25 cellular contexts compared by ENCODE assay signal in the genomic region with DNA sequence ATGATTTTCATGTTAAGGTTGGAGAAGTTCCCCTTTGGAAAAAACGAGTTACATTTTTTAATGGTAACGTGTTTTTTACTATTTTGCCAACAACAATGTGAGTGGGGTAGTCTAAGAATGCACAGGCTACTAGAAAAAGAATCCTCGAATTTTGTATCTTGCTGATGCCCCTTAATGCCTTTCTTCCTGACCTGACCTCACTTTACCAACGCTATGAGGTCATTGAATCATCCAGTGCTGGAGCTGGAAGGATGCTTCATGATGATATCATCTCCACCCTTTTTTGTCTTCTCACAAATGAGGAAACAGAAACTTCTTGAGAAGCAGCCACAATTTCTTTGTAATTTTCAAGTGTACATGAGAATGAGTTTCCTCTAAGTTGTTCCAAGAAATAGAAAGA. TPM values are rescaled to one million over a fixed set of nuclear protein-coding genes. Genes with fewer than 3 reads are reported as not detected.
DNase-seq lines count a peak whose midpoint lies in the region; ATAC-seq, FAIRE-seq and TF ChIP-seq lines count a peak whose summit lies in the region.
"Had no signal": no experiment of that assay in that cellular context is flagged by ENCODE, and none has a peak within 500 bp of the region (broad histone marks: within the 10 kb centered on the region; RNA-seq: fewer than 3 reads in every experiment).

No MANE protein-coding gene starts in this region.

- FAIRE-seq in astrocyte (lab: Jason Lieb, UNC): no peak
- FAIRE-seq: A204.1, GM12891 had no signal

- peak; percentile 56 for DNase-seq in activated CD4-positive, alpha-beta T cell treated with anti-CD3 and anti-CD28 coated beads, Interleukin-2, amount 10 ng/mL, durations not matched to agents 24 days and 14 days
- DNase-seq in activated CD4-positive, alpha-beta T cell treated with anti-CD3 and anti-CD28 coated beads, Interleukin-2, amount 50 U/mL, for 4 hours: no peak
- DNase-seq in LHCN-M2 (ENCODE audit: low read depth): peak; percentile 32
- DNase-seq in astrocyte (ENCODE audit: low read depth): peak; percentile 49
- no peak for DNase-seq in stimulated activated naive B cell treated with anti-CD40 and anti-IgM and Interleukin-4, amounts not matched to agents 10 μg/mL and 1 μg/mL and 100 μg/mL, for 72 hours
- DNase-seq in SW 1271 (lab: John Stamatoyannopoulos, UW): no peak
- DNase-seq: activated CD4-positive, alpha-beta T cell treated with anti-CD3 and anti-CD28 coated beads for 48 hours; activated CD8-positive, alpha-beta memory T cell treated with anti-CD3 and anti-CD28 coated beads, Interleukin-2, amount 10 ng/mL, durations not matched to agents 7 days and 5 days; activated naive CD8-positive, alpha-beta T cell treated with anti-CD3 and anti-CD28 coated beads for 36 hours; body of pancreas; cerebellar nuclear complex; COR-L47; DMS79 treated with DMSO at 0.1 percent for 48 hours; MM.1S; naive B cell; NCI-H1694; NCI-H2171; NCI-H524 treated with DMSO at 0.1 percent for 48 hours; substantia nigra had no signal

- H3K9me3 Mint-ChIP-seq in activated CD4-positive, alpha-beta T cell treated with anti-CD3 and anti-CD28 coated beads, Interleukin-2, amount 10 ng/mL, durations not matched to agents 24 days and 14 days: peaks cover 22% of the 10 kb centered on the region
- H3K9me3 Mint-ChIP-seq in astrocyte (ENCODE audit: unreplicated experiment): peaks cover 6% of the 10 kb centered on the region
- no peaks in the 10 kb centered on the region for H3K9me3 Mint-ChIP-seq in stimulated activated naive B cell treated with anti-CD40 and anti-IgM and Interleukin-4, amounts not matched to agents 10 μg/mL and 1 μg/mL and 100 μg/mL, for 72 hours
- H3K9me3 Mint-ChIP-seq: activated naive CD8-positive, alpha-beta T cell treated with anti-CD3 and anti-CD28 coated beads for 36 hours; activated T-helper 2 cell treated with anti-CD3 and anti-CD28 coated beads, Interferon-gamma antibody, Interleukin-2, Interleukin-4, amounts not matched to agents 10 μg/mL and 5 μg/mL and 100 μg/mL, durations not matched to agents 14 hours and 24 hours and 36 hours had no signal

- no peaks in the 10 kb centered on the region for H3K27me3 ChIP-seq in astrocyte (ENCODE audit: insufficient read depth, low read length)
- H3K27me3 ChIP-seq: body of pancreas had no signal

- H4K20me1 ChIP-seq in astrocyte (ENCODE audit: insufficient read depth, low read length): no peaks in the 10 kb centered on the region

- H3K4me2 ChIP-seq in astrocyte (ENCODE audit: low read length): no peak overlapping the region

- H3K79me2 ChIP-seq in astrocyte (ENCODE audit: insufficient read depth, low read length): no peaks in the 10 kb centered on the region

- no peak overlapping the region for H3K4me3 ChIP-seq in astrocyte (ENCODE audit: insufficient read depth, low read depth, low read length)
- H3K4me3 ChIP-seq: body of pancreas, SK-N-MC had no signal

- intact Hi-C loops in activated CD4-positive, alpha-beta T cell treated with anti-CD3 and anti-CD28 coated beads, Interleukin-2, amount 10 ng/mL, durations not matched to agents 24 days and 14 days (cut with micrococcal nuclease): no loop called here

- H3K4me1 ChIP-seq in astrocyte (ENCODE audit: insufficient read depth, low read length): peaks cover 14% of the 10 kb centered on the region

- no peak for TF ChIP-seq CTCF in astrocyte (IDR thresholded peaks at IDR 0.05; ENCODE audit: insufficient read depth, low read depth, low read length)

- no peaks in the 10 kb centered on the region for H3K9me3 ChIP-seq in astrocyte (ENCODE audit: insufficient read depth, low read depth, low read length)
- H3K9me3 ChIP-seq: body of pancreas had no signal

- peaks cover 2% of the 10 kb centered on the region for H3K27me3 Mint-ChIP-seq in activated CD4-positive, alpha-beta T cell treated with anti-CD3 and anti-CD28 coated beads, Interleukin-2, amount 10 ng/mL, durations not matched to agents 24 days and 14 days
- no peaks in the 10 kb centered on the region for H3K27me3 Mint-ChIP-seq in astrocyte (ENCODE audit: low read depth, unreplicated experiment)
- peaks cover 7 to 16% of the 10 kb centered on the region in 2 donors for H3K27me3 Mint-ChIP-seq in stimulated activated naive B cell treated with anti-CD40 and anti-IgM and Interleukin-4, amounts not matched to agents 10 μg/mL and 1 μg/mL and 100 μg/mL, for 72 hours
- H3K27me3 Mint-ChIP-seq: activated CD8-positive, alpha-beta memory T cell treated with anti-CD3 and anti-CD28 coated beads, Interleukin-2, amount 10 ng/mL, durations not matched to agents 7 days and 5 days had no signal

- ATAC-seq in stimulated activated naive B cell treated with anti-CD40 and anti-IgM and Interleukin-4, amounts not matched to agents 10 μg/mL and 1 μg/mL and 100 μg/mL, for 72 hours (replicated peaks): peak; percentile 25 to 64
- ATAC-seq in GM21526 (IDR thresholded peaks at IDR 0.05; ENCODE audit: low FRiP score, unreplicated experiment) (no peak), GM18517 (IDR thresholded peaks at IDR 0.05; ENCODE audit: unreplicated experiment) (no peak)
- ATAC-seq: activated CD8-positive, alpha-beta memory T cell treated with anti-CD3 and anti-CD28 coated beads, Interleukin-2, amount 10 ng/mL, durations not matched to agents 7 days and 5 days; body of pancreas had no signal

- H3K36me3 ChIP-seq in astrocyte (ENCODE audit: insufficient read depth, low read length): no peaks in the 10 kb centered on the region

- H3K9ac ChIP-seq in astrocyte (ENCODE audit: low read length): no peak overlapping the region

- no peak overlapping the region for H3K27ac Mint-ChIP-seq in activated CD4-positive, alpha-beta T cell treated with anti-CD3 and anti-CD28 coated beads, Interleukin-2, amount 10 ng/mL, durations not matched to agents 24 days and 14 days
- H3K27ac Mint-ChIP-seq in astrocyte (ENCODE audit: unreplicated experiment): no peak overlapping the region
- H3K27ac Mint-ChIP-seq in stimulated activated naive B cell treated with anti-CD40 and anti-IgM and Interleukin-4, amounts not matched to agents 10 μg/mL and 1 μg/mL and 100 μg/mL, for 72 hours: no peak overlapping the region
- H3K27ac Mint-ChIP-seq: activated CD8-positive, alpha-beta memory T cell treated with anti-CD3 and anti-CD28 coated beads, Interleukin-2, amount 10 ng/mL, durations not matched to agents 7 days and 5 days; activated naive CD8-positive, alpha-beta T cell treated with anti-CD3 and anti-CD28 coated beads for 36 hours; activated T-helper 2 cell treated with anti-CD3 and anti-CD28 coated beads, Interferon-gamma antibody, Interleukin-2, Interleukin-4, amounts not matched to agents 10 μg/mL and 5 μg/mL and 100 μg/mL, durations not matched to agents 14 hours and 24 hours and 36 hours; naive B cell had no signal

- no peak overlapping the region for H3K27ac ChIP-seq in astrocyte (ENCODE audit: low read depth, low read length)
- H3K27ac ChIP-seq: body of pancreas, SK-N-MC had no signal

- no peak overlapping the region for H3K4me3 Mint-ChIP-seq in activated CD4-positive, alpha-beta T cell treated with anti-CD3 and anti-CD28 coated beads, Interleukin-2, amount 10 ng/mL, durations not matched to agents 24 days and 14 days
- no peak overlapping the region for H3K4me3 Mint-ChIP-seq in astrocyte (ENCODE audit: unreplicated experiment)
- no peak overlapping the region for H3K4me3 Mint-ChIP-seq in stimulated activated naive B cell treated with anti-CD40 and anti-IgM and Interleukin-4, amounts not matched to agents 10 μg/mL and 1 μg/mL and 100 μg/mL, for 72 hours
- H3K4me3 Mint-ChIP-seq: activated CD8-positive, alpha-beta memory T cell treated with anti-CD3 and anti-CD28 coated beads, Interleukin-2, amount 10 ng/mL, durations not matched to agents 7 days and 5 days; activated naive CD8-positive, alpha-beta T cell treated with anti-CD3 and anti-CD28 coated beads for 36 hours; naive B cell had no signal

- H3K4me1 Mint-ChIP-seq in activated CD4-positive, alpha-beta T cell treated with anti-CD3 and anti-CD28 coated beads, Interleukin-2, amount 10 ng/mL, durations not matched to agents 24 days and 14 days: peaks cover 22% of the 10 kb centered on the region
- peaks cover 24% of the 10 kb centered on the region for H3K4me1 Mint-ChIP-seq in astrocyte (ENCODE audit: low read depth, unreplicated experiment)
- H3K4me1 Mint-ChIP-seq in stimulated activated naive B cell treated with anti-CD40 and anti-IgM and Interleukin-4, amounts not matched to agents 10 μg/mL and 1 μg/mL and 100 μg/mL, for 72 hours: peaks cover 6 to 17% of the 10 kb centered on the region in 2 donors
- H3K4me1 Mint-ChIP-seq: naive B cell had no signal

- no peak overlapping the region for H2AFZ ChIP-seq in astrocyte (ENCODE audit: low read depth, low read length)

- H3K36me3 Mint-ChIP-seq in activated CD4-positive, alpha-beta T cell treated with anti-CD3 and anti-CD28 coated beads, Interleukin-2, amount 10 ng/mL, durations not matched to agents 24 days and 14 days (ENCODE audit: low read depth): no peaks in the 10 kb centered on the region
- H3K36me3 Mint-ChIP-seq in astrocyte (ENCODE audit: low read depth, unreplicated experiment): no peaks in the 10 kb centered on the region
- H3K36me3 Mint-ChIP-seq in stimulated activated naive B cell treated with anti-CD40 and anti-IgM and Interleukin-4, amounts not matched to agents 10 μg/mL and 1 μg/mL and 100 μg/mL, for 72 hours: no peaks in the 10 kb centered on the region
- H3K36me3 Mint-ChIP-seq: activated naive CD8-positive, alpha-beta T cell treated with anti-CD3 and anti-CD28 coated beads for 36 hours; naive B cell had no signal

RNA-seq across cellular contexts. Expression of gene UBL3, which starts 8.2 kb away (rescaled TPM):
- 9.5 and 10.1 TPM in 2 replicates for total RNA-seq in activated CD4-positive, alpha-beta T cell treated with anti-CD3 and anti-CD28 coated beads, Interleukin-2, amount 10 ng/mL, durations not matched to agents 24 days and 14 days
- total RNA-seq in LHCN-M2 (2014; rRNA removed): 5.7 and 9.2 TPM in 2 replicates
- 8.6 TPM for polyA plus RNA-seq in LHCN-M2 (2012)
- total RNA-seq in astrocyte: 42.9 and 48.5 TPM in 2 replicates

Comparison
In these comparisons a context has a peak if more than half of its experiments do, and no peak if none do; other contexts are left out.
1. DNase-seq: peak in activated CD4-positive, alpha-beta T cell treated with anti-CD3 and anti-CD28 coated beads, Interleukin-2, amount 10 ng/mL, durations not matched to agents 24 days and 14 days (single experiment), LHCN-M2 (single experiment) and astrocyte (single experiment); none in activated CD4-positive, alpha-beta T cell treated with anti-CD3 and anti-CD28 coated beads, Interleukin-2, amount 50 U/mL, for 4 hours (0 of 2), stimulated activated naive B cell treated with anti-CD40 and anti-IgM and Interleukin-4, amounts not matched to agents 10 μg/mL and 1 μg/mL and 100 μg/mL, for 72 hours (single experiment) and SW 1271 (0 of 2).
2. ATAC-seq: peak in stimulated activated naive B cell treated with anti-CD40 and anti-IgM and Interleukin-4, amounts not matched to agents 10 μg/mL and 1 μg/mL and 100 μg/mL, for 72 hours (2 of 2); none in GM21526 (single experiment) and GM18517 (single experiment).